In genomic region chr6:87755697-87756671, GRCh38 we compare ENCODE assay signal across 1 cellular context.
TF ChIP-seq lines count a peak whose summit lies in the region.

No MANE protein-coding gene starts in this region.

TF ChIP-seq in IMR-90, 13 proteins besides CTCF, POLR2A, EP300 and RAD21 (continued from another document):
- no peak for TF ChIP-seq FOS (IDR thresholded peaks at IDR 0.05; ENCODE audit: low read depth, low read length)
